ENCODE assay signal across 1 cellular context in the genomic region with DNA sequence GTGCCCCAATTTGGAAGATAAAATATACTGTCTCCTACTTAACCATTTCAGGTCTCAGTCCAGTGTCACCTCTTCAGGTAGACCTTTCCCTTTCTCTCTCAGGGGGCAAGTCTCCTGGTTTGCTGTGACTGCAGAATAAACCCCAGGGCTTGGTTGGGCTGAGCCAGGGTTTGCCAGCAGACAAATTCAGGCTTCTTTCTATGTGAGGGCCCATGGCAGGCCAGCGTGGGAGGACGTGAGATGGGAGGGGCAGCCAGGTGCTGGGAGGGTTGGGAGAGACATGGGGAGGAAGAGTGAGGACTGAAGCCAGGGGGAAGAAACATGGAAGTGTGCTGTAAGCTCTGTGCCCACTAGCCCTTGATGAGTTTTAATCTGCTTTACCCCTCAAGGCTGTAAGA.
TF ChIP-seq lines count a peak whose summit lies in the region.

No MANE protein-coding gene starts in this region.

TF ChIP-seq in K562, 482 proteins besides CTCF, POLR2A, EP300 and RAD21:
- TF ChIP-seq STAT5A (IDR thresholded peaks at IDR 0.05; ENCODE audit: borderline replicate concordance, low read length) (no peak), ZC3H8 (IDR thresholded peaks at IDR 0.05) (no peak), SRF (CRISPR knock-in tag; IDR thresholded peaks at IDR 0.05) (no peak)
- TF ChIP-seq, protein P1, sequence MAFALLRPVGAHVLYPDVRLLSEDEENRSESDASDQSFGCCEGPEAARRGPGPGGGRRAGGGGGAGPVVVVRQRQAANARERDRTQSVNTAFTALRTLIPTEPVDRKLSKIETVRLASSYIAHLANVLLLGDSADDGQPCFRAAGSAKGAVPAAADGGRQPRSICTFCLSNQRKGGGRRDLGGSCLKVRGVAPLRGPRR (CRISPR knock-in tag; IDR thresholded peaks at IDR 0.05) = no peak
- TF ChIP-seq, protein P2, sequence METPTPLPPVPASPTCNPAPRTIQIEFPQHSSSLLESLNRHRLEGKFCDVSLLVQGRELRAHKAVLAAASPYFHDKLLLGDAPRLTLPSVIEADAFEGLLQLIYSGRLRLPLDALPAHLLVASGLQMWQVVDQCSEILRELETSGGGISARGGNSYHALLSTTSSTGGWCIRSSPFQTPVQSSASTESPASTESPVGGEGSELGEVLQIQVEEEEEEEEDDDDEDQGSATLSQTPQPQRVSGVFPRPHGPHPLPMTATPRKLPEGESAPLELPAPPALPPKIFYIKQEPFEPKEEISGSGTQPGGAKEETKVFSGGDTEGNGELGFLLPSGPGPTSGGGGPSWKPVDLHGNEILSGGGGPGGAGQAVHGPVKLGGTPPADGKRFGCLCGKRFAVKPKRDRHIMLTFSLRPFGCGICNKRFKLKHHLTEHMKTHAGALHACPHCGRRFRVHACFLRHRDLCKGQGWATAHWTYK (CRISPR knock-in tag; IDR thresholded peaks at IDR 0.05) = no peak
- TF ChIP-seq, protein P3, sequence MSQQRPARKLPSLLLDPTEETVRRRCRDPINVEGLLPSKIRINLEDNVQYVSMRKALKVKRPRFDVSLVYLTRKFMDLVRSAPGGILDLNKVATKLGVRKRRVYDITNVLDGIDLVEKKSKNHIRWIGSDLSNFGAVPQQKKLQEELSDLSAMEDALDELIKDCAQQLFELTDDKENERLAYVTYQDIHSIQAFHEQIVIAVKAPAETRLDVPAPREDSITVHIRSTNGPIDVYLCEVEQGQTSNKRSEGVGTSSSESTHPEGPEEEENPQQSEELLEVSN (IDR thresholded peaks at IDR 0.05; ENCODE audit: borderline replicate concordance in 1 of 2, extremely low read depth in 1 of 2, insufficient read depth in 1 of 2, insufficient read length in 1 of 2, low read depth in 1 of 2, low read length in 1 of 2, poor library complexity in 1 of 2, severe bottlenecking in 1 of 2) = no peak
TF ChIP-seq in K562: peak in this region for 0.
